1 cellular context compared by ENCODE assay signal in genomic region chr10:125719173-125720001, GRCh38.
TF ChIP-seq lines count a peak whose summit lies in the region.

EDRF1 (plus strand) TSS chr10:125719709; CDS start chr10:125719808, 99 bp downstream.

TF ChIP-seq in SK-N-SH, 30 proteins besides CTCF, POLR2A, EP300 and RAD21 (continued from another document):
- TF ChIP-seq IRF3 (IDR thresholded peaks at IDR 0.05; ENCODE audit: low read depth, low read length) (no peak), ZBTB33 (IDR thresholded peaks at IDR 0.05; ENCODE audit: borderline replicate concordance, low read depth) (peak; percentile 96), GATA2 (CRISPR knock-in tag; IDR thresholded peaks at IDR 0.05) (no peak; the same call in 1 of the 2 replicates), RFX5 (IDR thresholded peaks at IDR 0.05; ENCODE audit: low read length) (no peak), FOXM1 (IDR thresholded peaks at IDR 0.05; ENCODE audit: low read depth) (no peak), MEF2A (IDR thresholded peaks at IDR 0.05; ENCODE audit: borderline replicate concordance, low read depth) (no peak), JUND (IDR thresholded peaks at IDR 0.05) (no peak)
